In the genomic region with DNA sequence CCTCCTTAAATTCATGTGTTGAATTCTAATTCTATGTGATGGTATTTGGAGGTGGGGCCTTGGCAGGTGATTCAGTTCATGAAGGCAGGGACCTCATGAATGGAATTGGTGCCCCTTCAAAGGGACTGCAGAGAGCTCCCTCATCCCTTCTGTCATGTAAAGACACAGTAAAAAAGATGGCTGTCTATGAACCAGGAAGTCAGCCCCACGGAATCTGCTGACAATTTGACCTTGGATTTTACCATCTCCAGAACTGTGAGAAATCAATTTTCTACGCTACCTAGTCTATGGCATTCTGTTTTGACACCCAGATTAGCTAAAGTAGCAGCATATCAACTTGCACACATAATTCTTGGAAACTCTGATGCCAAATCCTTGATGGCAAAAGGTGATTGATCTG, we compare ENCODE assay signal across 5 cellular contexts. TPM values are rescaled to one million over a fixed set of nuclear protein-coding genes. Genes with fewer than 3 reads are reported as not detected.
"Had no signal": no experiment of that assay in that cellular context is flagged by ENCODE, and none has a peak within 500 bp of the region (broad histone marks: within the 10 kb centered on the region; RNA-seq: fewer than 3 reads in every experiment).

No MANE protein-coding gene starts in this region.

RNA-seq across cellular contexts. Expression of gene CDRT15, which starts 1.6 kb away (rescaled TPM):
- total RNA-seq: HepG2, HT-29, HT1080, IMR-90, K562 had no signal
